ENCODE assay signal across 17 cellular contexts in genomic region chr3:149639093-149639486, GRCh38. TPM values are rescaled to one million over a fixed set of nuclear protein-coding genes. Genes with fewer than 3 reads are reported as not detected.
DNase-seq lines count a peak whose midpoint lies in the region; ATAC-seq and TF ChIP-seq lines count a peak whose summit lies in the region.
"Had no signal": no experiment of that assay in that cellular context is flagged by ENCODE, and none has a peak within 500 bp of the region (broad histone marks: within the 10 kb centered on the region; RNA-seq: fewer than 3 reads in every experiment).

No MANE protein-coding gene starts in this region.

- in situ Hi-C loops in gastrocnemius medialis (cut with MboI; ENCODE audit: low sequenced_read_pairs in 4 of 4): loop anchor here in 1 of 4 donors (25.0 kb wide), 1 partner anchor 102 kb away; no protein-coding TSS in a partner anchor

- TF ChIP-seq POLR2A in gastrocnemius medialis (IDR thresholded peaks at IDR 0.05) (no peak), lower leg skin (IDR thresholded peaks at IDR 0.05) (no peak)

- H3K9me3 ChIP-seq in right cardiac atrium (ENCODE audit: control insufficient read depth, low read length) (no peaks in the 10 kb centered on the region), gastrocnemius medialis (no peaks in the 10 kb centered on the region)
- H3K9me3 ChIP-seq: BLaER1 treated with 17β-estradiol and CSF1 and Interleukin-3, amounts not matched to agents 10 nM and 100 nM had no signal

- intact Hi-C loops in right cardiac atrium (cut with DNase I): no loop called here
- intact Hi-C loops in gastrocnemius medialis (cut with DNase I; ENCODE audit: low total_unique reads): no loop called here
- intact Hi-C loops in lower leg skin (cut with DNase I; ENCODE audit: low total_unique reads): no loop called here

- WGBS in right cardiac atrium: 70% methylated on average over 2 of the region's 2 CpGs
- WGBS in lower leg skin, 2 donors: 62 to 64% methylated on average over 2 of the region's 2 CpGs

- peaks cover 16% of the 10 kb centered on the region for H3K36me3 Mint-ChIP-seq in brain
- H3K36me3 Mint-ChIP-seq: naive B cell had no signal

- H3K36me3 ChIP-seq in BJ (ENCODE audit: control insufficient read depth, insufficient read depth, low read length): no peaks in the 10 kb centered on the region
- no peaks in the 10 kb centered on the region for H3K36me3 ChIP-seq in gastrocnemius medialis
- H3K36me3 ChIP-seq: BLaER1 treated with 17β-estradiol and CSF1 and Interleukin-3, amounts not matched to agents 10 nM and 100 nM had no signal

- TF ChIP-seq CTCF in BJ (IDR thresholded peaks at IDR 0.05; ENCODE audit: insufficient read depth, low read depth, low read length) (no peak), brain (conservative IDR thresholded peaks at IDR 0.05) (no peak), gastrocnemius medialis (IDR thresholded peaks at IDR 0.05 in 4 of 5, conservative IDR thresholded peaks at IDR 0.05 in 1 of 5) (no peak), lower leg skin (IDR thresholded peaks at IDR 0.05) (no peak)

- no peaks in the 10 kb centered on the region for H3K27me3 Mint-ChIP-seq in brain

- POLR2A ChIA-PET in BJ (lab: Charles Lee): no interaction called here

- H3K27ac ChIP-seq in right cardiac atrium (ENCODE audit: low read length) (no peak overlapping the region), gastrocnemius medialis (peak overlapping the region in 3 of 4 donors; percentile 26 to 41 (median 34))
- H3K27ac ChIP-seq: BLaER1 treated with 17β-estradiol and CSF1 and Interleukin-3, amounts not matched to agents 10 nM and 100 nM had no signal

- H3K9me3 Mint-ChIP-seq in brain: no peaks in the 10 kb centered on the region
- H3K9me3 Mint-ChIP-seq: naive B cell; T-helper 1 cell treated with Interleukin-12 subunit alpha and Interleukin-12 subunit beta and Interleukin-4 antibody, amounts not matched to agents 30 μg/mL and 1 μg/mL, for 36 hours had no signal

- CTCF ChIA-PET in BJ (lab: Yijun Ruan, JAX): interaction anchor here (0.6 to 1.1 kb wide), 2 partner anchors 15 to 64 kb away, joined by 3 to 4 read pairs; no protein-coding TSS in a partner anchor

- H3K27ac Mint-ChIP-seq in brain: peak overlapping the region; percentile 5 to 97 (median 89)
- H3K27ac Mint-ChIP-seq: T-helper 1 cell treated with Interleukin-12 subunit alpha and Interleukin-12 subunit beta and Interleukin-4 antibody, amounts not matched to agents 30 μg/mL and 1 μg/mL, for 36 hours had no signal

- no peak for DNase-seq in BJ (ENCODE audit: low read depth)
- no peak for DNase-seq in right cardiac atrium
- no peak for DNase-seq in gastrocnemius medialis
- DNase-seq in lower leg skin (ENCODE audit: low spot score in 2 of 2): no peak
- no peak for DNase-seq in SIG-M5 (lab: John Stamatoyannopoulos, UW)
- DNase-seq in NCI-H1436 (lab: John Stamatoyannopoulos, UW): no peak
- no peak for DNase-seq in NCI-H2107 (lab: John Stamatoyannopoulos, UW)
- DNase-seq: activated CD4-positive, alpha-beta T cell treated with anti-CD3 and anti-CD28 coated beads, Interleukin-2, amount 50 U/mL, for 48 hours; activated gamma-delta T cell treated with Interleukin-2 at 50 U/mL for 16 hours; GDM1; naive B cell; NCI-H1417 treated with DMSO at 0.1 percent for 48 hours; stimulated activated CD4-positive, alpha-beta T cell treated with anti-CD3 and anti-CD28 coated beads, Interleukin-1b, Interleukin-23, amount 100 ng/mL, for 48 hours; stimulated activated naive CD8-positive, alpha-beta T cell treated with anti-CD3 and anti-CD28 coated beads, Interleukin-15, Interleukin-2, amounts not matched to agents 100 U/mL and 50 U/mL, for 24 hours had no signal

- peaks cover 8% of the 10 kb centered on the region for H3K4me1 ChIP-seq in right cardiac atrium (ENCODE audit: control insufficient read depth, insufficient read depth, low read length)
- peaks cover 29 to 45% of the 10 kb centered on the region in 2 donors for H3K4me1 ChIP-seq in gastrocnemius medialis

- H3K27me3 ChIP-seq in BJ (ENCODE audit: control insufficient read depth, insufficient read depth, low read length): no peaks in the 10 kb centered on the region
- no peaks in the 10 kb centered on the region for H3K27me3 ChIP-seq in right cardiac atrium (ENCODE audit: control insufficient read depth, insufficient read depth)
- H3K27me3 ChIP-seq in gastrocnemius medialis: no peaks in the 10 kb centered on the region

- H3K4me1 Mint-ChIP-seq in brain: peaks cover 73% of the 10 kb centered on the region
- H3K4me1 Mint-ChIP-seq: naive B cell had no signal

- ATAC-seq in right cardiac atrium (no peak), gastrocnemius medialis (no peak)
- ATAC-seq: stimulated activated naive CD8-positive, alpha-beta T cell treated with anti-CD3 and anti-CD28 coated beads, Interleukin-15, Interleukin-2, amounts not matched to agents 100 U/mL and 50 U/mL, for 24 hours had no signal

- H3K4me3 Mint-ChIP-seq in brain: peak overlapping the region; percentile 46 to 81 (median 73)
- H3K4me3 Mint-ChIP-seq: naive B cell; T-helper 1 cell treated with Interleukin-12 subunit alpha and Interleukin-12 subunit beta and Interleukin-4 antibody, amounts not matched to agents 30 μg/mL and 1 μg/mL, for 36 hours had no signal

- peak overlapping the region; percentile 24 for H3K4me3 ChIP-seq in BJ (ENCODE audit: low read depth, low read length)
- peak overlapping the region; percentile 19 for H3K4me3 ChIP-seq in right cardiac atrium (ENCODE audit: low read length)
- peak overlapping the region; percentile 11 to 34 (median 28) for H3K4me3 ChIP-seq in gastrocnemius medialis
- no peak overlapping the region for H3K4me3 ChIP-seq in lower leg skin (ENCODE audit: low read depth, poor library complexity, severe bottlenecking)
- H3K4me3 ChIP-seq: BLaER1 treated with 17β-estradiol and CSF1 and Interleukin-3, amounts not matched to agents 10 nM and 100 nM had no signal

RNA-seq across cellular contexts. Expression of gene WWTR1, which starts 18.7 kb away (rescaled TPM):
- 94.5 and 119 TPM in 2 replicates for polyA plus RNA-seq in BJ (2011; rRNA removed)
- polyA minus RNA-seq in BJ (2011; rRNA and poly(A)+ RNA removed): 84.5 and 106 TPM in 2 replicates
- polyA plus RNA-seq in brain (ENCODE audit: insufficient read depth, low read depth, low replicate concordance): 7.4 TPM
- 10 to 100 TPM; 48.2 to 99.2 (median 56.9) TPM for total RNA-seq in right cardiac atrium
- 23.0 TPM for polyA plus RNA-seq in right cardiac atrium
- 10 to 100 TPM; 11.3 to 30.7 (median 17.6) TPM for total RNA-seq in gastrocnemius medialis
- 10 to 100 TPM; 52.4 to 78.1 (median 56.1) TPM for total RNA-seq in lower leg skin
